ENCODE assay signal across 8 cellular contexts in the genomic region with DNA sequence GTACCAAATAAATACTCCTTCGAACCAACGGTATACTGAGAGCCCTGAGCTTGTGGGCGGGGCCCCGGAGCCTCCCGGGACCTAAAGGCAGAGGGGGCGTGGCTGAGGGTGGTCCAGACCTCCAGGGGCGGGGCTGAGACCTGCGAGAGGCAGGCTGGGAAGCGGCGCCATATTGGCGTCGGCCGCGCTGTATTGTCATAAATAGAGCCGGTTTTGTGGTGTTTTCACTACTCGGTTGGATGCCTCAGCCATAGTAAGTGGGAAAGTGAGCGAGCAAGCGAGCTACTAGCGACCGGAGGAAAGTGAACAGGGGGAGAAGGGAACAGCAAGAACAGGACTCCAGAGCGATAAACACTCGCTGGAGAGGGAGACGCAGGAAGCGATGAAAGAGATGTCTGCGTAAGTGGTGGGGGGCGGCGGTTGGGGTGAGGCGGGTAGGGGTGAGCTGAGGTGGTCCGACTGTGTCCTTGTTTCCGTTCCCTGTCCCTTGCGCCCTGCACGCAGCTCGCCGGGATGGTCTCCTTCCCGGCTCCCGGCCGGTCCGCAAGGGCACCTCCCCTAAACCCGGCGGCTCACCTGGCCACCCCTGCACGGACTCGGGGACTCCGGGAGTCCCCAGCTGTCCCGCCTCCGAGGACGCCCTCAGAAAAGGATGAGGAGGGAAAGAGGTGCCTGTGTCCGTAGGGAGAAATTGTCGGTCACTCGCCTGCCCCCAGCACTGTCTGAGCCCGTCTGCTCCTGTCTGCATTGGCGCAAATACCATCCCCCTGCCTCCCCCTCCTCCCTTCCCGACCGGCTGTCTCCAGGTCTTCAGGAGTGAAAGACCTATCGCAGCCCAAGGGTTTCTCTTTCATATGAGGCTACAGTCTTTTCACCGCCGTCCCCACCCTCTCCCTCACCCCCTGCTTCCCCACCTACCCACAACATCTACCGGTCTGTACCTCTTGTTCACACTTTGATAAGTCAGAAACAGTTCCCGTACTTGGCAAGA. TPM values are rescaled to one million over a fixed set of nuclear protein-coding genes. Genes with fewer than 3 reads are reported as not detected.
DNase-seq lines count a peak whose midpoint lies in the region; ATAC-seq, FAIRE-seq and TF ChIP-seq lines count a peak whose summit lies in the region.

A gene (plus strand): TSS at position 172 of the 991 bp plus-strand sequence. CDS start 211 bp downstream, at position 383.

- ATAC-seq in HG02852 (IDR thresholded peaks at IDR 0.05; ENCODE audit: unreplicated experiment) (peak; percentile 99), left cardiac atrium (peak; percentile 100)

- FAIRE-seq in GM12892 (lab: Jason Lieb, UNC): peak; percentile 97

- DNase-seq in GM12892 (ENCODE audit: insufficient read length) (peak; percentile 90), NCI-H146 (lab: John Stamatoyannopoulos, UW) (peak; percentile 97), T-helper 1 cell (peak; percentile 92 to 96 (median 95)), amniotic epithelial cell (ENCODE audit: low read depth) (peak; percentile 81), left cardiac atrium (peak; percentile 98), progenitor cell of endocrine pancreas (ENCODE audit: low spot score, unreplicated experiment) (peak; percentile 93), ureter (ENCODE audit: low spot score) (peak; percentile 95)

- peaks cover 17% of the 10 kb centered on the region for H3K4me1 Mint-ChIP-seq in progenitor cell of endocrine pancreas (ENCODE audit: low read depth)

- H3K27me3 Mint-ChIP-seq in progenitor cell of endocrine pancreas: no peaks in the 10 kb centered on the region

- H3K27ac Mint-ChIP-seq in progenitor cell of endocrine pancreas: peak within 1 kb of the TSS; percentile 98

- H3K4me3 Mint-ChIP-seq in progenitor cell of endocrine pancreas (ENCODE audit: low read depth): peak within 1 kb of the TSS; percentile 94

- peak; percentile 85 for TF ChIP-seq POLR2A in GM12892 (IDR thresholded peaks at IDR 0.05; ENCODE audit: low read depth, low read length)

- TF ChIP-seq CTCF in progenitor cell of endocrine pancreas (IDR thresholded peaks at IDR 0.05; ENCODE audit: unreplicated experiment): no peak

- intact Hi-C loops in left cardiac atrium (cut with DNase I): loop anchor here in 1 of 2 donors (5.0 kb wide), 1 partner anchor 49 kb away; no protein-coding TSS in a partner anchor

- H3K36me3 Mint-ChIP-seq in progenitor cell of endocrine pancreas (ENCODE audit: insufficient read depth): peaks cover 8% of the 10 kb centered on the region

- no peaks in the 10 kb centered on the region for H3K9me3 Mint-ChIP-seq in progenitor cell of endocrine pancreas (ENCODE audit: low read depth)

RNA-seq across cellular contexts. Expression of the gene that starts here (rescaled TPM):
- polyA plus RNA-seq in GM12892 (2012; ENCODE audit: missing spikeins): 7.0 TPM
- 1 to 10 TPM; 7.2 to 10.0 TPM for total RNA-seq in left cardiac atrium
- 28.1 and 31.8 TPM in 2 replicates for total RNA-seq in progenitor cell of endocrine pancreas
- 18.4 TPM for total RNA-seq in ureter

Comparison
In these comparisons a context has a peak if more than half of its experiments do, and no peak if none do; other contexts are left out.
1. Peak in every context shown above with its lines: DNase-seq and ATAC-seq.